ENCODE assay signal across 16 cellular contexts in genomic region chr21:31281561-31281960, GRCh38.
DNase-seq lines count a peak whose midpoint lies in the region; ATAC-seq and TF ChIP-seq lines count a peak whose summit lies in the region.
"Had no signal": no experiment of that assay in that cellular context is flagged by ENCODE, and none has a peak within 500 bp of the region (broad histone marks: within the 10 kb centered on the region; RNA-seq: fewer than 3 reads in every experiment).

No MANE protein-coding gene starts in this region.

- peaks cover 0 to 4% (median 0%) of the 10 kb centered on the region in 8 donors for H3K9me3 Mint-ChIP-seq in CD4-positive, alpha-beta memory T cell
- H3K9me3 Mint-ChIP-seq in HFFc6 (peaks cover 13% of the 10 kb centered on the region; the same call in 1 of the 2 replicates), chondrocyte (ENCODE audit: low read depth) (no peaks in the 10 kb centered on the region)
- H3K9me3 Mint-ChIP-seq: H9 had no signal

- 92 to 97% methylated on average over 1 of the region's 1 CpG for WGBS in lower leg skin, 2 donors

- no peaks in the 10 kb centered on the region for H3K36me3 Mint-ChIP-seq in CD4-positive, alpha-beta memory T cell
- H3K36me3 Mint-ChIP-seq in HFFc6 (ENCODE audit: low read depth) (no peaks in the 10 kb centered on the region), chondrocyte (ENCODE audit: low read depth) (no peaks in the 10 kb centered on the region)

- DNase-seq in CD4-positive, alpha-beta memory T cell, result no peak
- no peak for DNase-seq in HFFc6
- no peak for DNase-seq in chondrocyte (ENCODE audit: low spot score)
- no peak for DNase-seq in lower leg skin (ENCODE audit: low spot score in 2 of 2)
- no peak for DNase-seq in foreskin fibroblast
- DNase-seq: DMS79 treated with DMSO at 0.1 percent for 48 hours, H9, KG1, NCI-H146, NCI-H2081 treated with DMSO at 0.1 percent for 48 hours, NCI-H510A, NCI-H82, PC-3 had no signal

- H3K27me3 Mint-ChIP-seq in CD4-positive, alpha-beta memory T cell, result no peaks in the 10 kb centered on the region
- H3K27me3 Mint-ChIP-seq in HFFc6 (ENCODE audit: insufficient read depth), result no peaks in the 10 kb centered on the region
- no peaks in the 10 kb centered on the region for H3K27me3 Mint-ChIP-seq in chondrocyte (ENCODE audit: low read depth)
- H3K27me3 Mint-ChIP-seq: B cell had no signal

- H3K27ac Mint-ChIP-seq in CD4-positive, alpha-beta memory T cell, result peak overlapping the region in 4 of 7 donors; percentile 13 to 85 (median 71)
- peak overlapping the region; percentile 1; the same call in 1 of the 2 replicates for H3K27ac Mint-ChIP-seq in HFFc6
- peak overlapping the region; percentile 13 for H3K27ac Mint-ChIP-seq in chondrocyte (ENCODE audit: unreplicated experiment)
- H3K27ac Mint-ChIP-seq: B cell had no signal

- no peak overlapping the region for H3K27ac ChIP-seq in CD4-positive, alpha-beta memory T cell (ENCODE audit: low read depth, low read length)

- no peak for ATAC-seq in GM21528 (IDR thresholded peaks at IDR 0.05; ENCODE audit: low FRiP score, unreplicated experiment)

- H3K4me1 ChIP-seq in CD4-positive, alpha-beta memory T cell (ENCODE audit: insufficient read depth, low read length), result peaks cover 13% of the 10 kb centered on the region
- peaks cover 34% of the 10 kb centered on the region for H3K4me1 ChIP-seq in skeletal muscle satellite cell (ENCODE audit: control insufficient read depth, insufficient read depth, low read length)

- H3K4me1 Mint-ChIP-seq in CD4-positive, alpha-beta memory T cell, result peaks cover 18 to 38% (median 28%) of the 10 kb centered on the region in 4 donors
- peaks cover 27% of the 10 kb centered on the region for H3K4me1 Mint-ChIP-seq in HFFc6 (ENCODE audit: low read depth)
- H3K4me1 Mint-ChIP-seq in chondrocyte (ENCODE audit: low read depth), result peaks cover 40% of the 10 kb centered on the region
- H3K4me1 Mint-ChIP-seq: B cell had no signal

- TF ChIP-seq CTCF in HFFc6 (IDR thresholded peaks at IDR 0.05) (no peak), chondrocyte (IDR thresholded peaks at IDR 0.05) (no peak), lower leg skin (IDR thresholded peaks at IDR 0.05) (no peak), foreskin fibroblast (IDR thresholded peaks at IDR 0.05; ENCODE audit: low read depth, low read length) (no peak)

- H3K4me2 ChIP-seq in skeletal muscle satellite cell (ENCODE audit: low read length), result peak overlapping the region; percentile 64

- no peaks in the 10 kb centered on the region for H3K36me3 ChIP-seq in CD4-positive, alpha-beta memory T cell (ENCODE audit: insufficient read depth, low read length)
- no peaks in the 10 kb centered on the region for H3K36me3 ChIP-seq in skeletal muscle satellite cell (ENCODE audit: insufficient read depth, low read length)

- TF ChIP-seq POLR2A in lower leg skin (IDR thresholded peaks at IDR 0.05), result no peak

- no peaks in the 10 kb centered on the region for H3K9me3 ChIP-seq in CD4-positive, alpha-beta memory T cell (ENCODE audit: control insufficient read depth in 1 of 2, low read length in 2 of 2)
- H3K9me3 ChIP-seq in skeletal muscle satellite cell (replicated peaks; ENCODE audit: low read length), result no peaks in the 10 kb centered on the region

- no peaks in the 10 kb centered on the region for H3K27me3 ChIP-seq in CD4-positive, alpha-beta memory T cell (ENCODE audit: insufficient read depth, low read length)
- no peaks in the 10 kb centered on the region for H3K27me3 ChIP-seq in skeletal muscle satellite cell (ENCODE audit: control insufficient read depth, insufficient read depth, low read length)

- H3K4me3 ChIP-seq in CD4-positive, alpha-beta memory T cell (ENCODE audit: low read length in 2 of 2), result no peak overlapping the region
- H3K4me3 ChIP-seq in skeletal muscle satellite cell (ENCODE audit: low read length), result no peak overlapping the region
- H3K4me3 ChIP-seq in lower leg skin (ENCODE audit: low read depth, poor library complexity, severe bottlenecking), result no peak overlapping the region
- H3K4me3 ChIP-seq in foreskin fibroblast (ENCODE audit: low read depth in 1 of 2, low read length in 2 of 2), result no peak overlapping the region

- H3K4me3 Mint-ChIP-seq in CD4-positive, alpha-beta memory T cell, result peak overlapping the region in 3 of 8 donors; percentile 11 to 55 (median 45)
- H3K4me3 Mint-ChIP-seq in HFFc6, result no peak overlapping the region
- H3K4me3 Mint-ChIP-seq in chondrocyte (ENCODE audit: unreplicated experiment), result no peak overlapping the region
- H3K4me3 Mint-ChIP-seq: B cell, H9 had no signal

- no peak overlapping the region for H3K9ac ChIP-seq in skeletal muscle satellite cell (ENCODE audit: low read depth, low read length)

- intact Hi-C loops in CD4-positive, alpha-beta memory T cell (cut with micrococcal nuclease), result no loop called here
- intact Hi-C loops in lower leg skin (cut with DNase I; ENCODE audit: low total_unique reads), result no loop called here

- CTCF ChIA-PET in CD4-positive, alpha-beta memory T cell (lab: Charles Lee; ENCODE audit: partially characterized antibody), result no interaction called here

- POLR2A ChIA-PET in CD4-positive, alpha-beta memory T cell (lab: Charles Lee; ENCODE audit: partially characterized antibody), result no interaction called here

Comparison
In these comparisons a context has a peak if more than half of its experiments do, and no peak if none do; other contexts are left out.
1. H3K27ac Mint-ChIP-seq: peak in every context shown above with its lines; median percentile 71 in CD4-positive, alpha-beta memory T cell; 13 in chondrocyte; 1 in HFFc6.